ENCODE assay signal across 24 cellular contexts in genomic region chr1:177656598-177656997, GRCh38.
A peak's percentile ranks its signal among the peaks of the same experiment; 100 is the strongest.
DNase-seq lines count a peak whose midpoint lies in the region; ATAC-seq, FAIRE-seq and TF ChIP-seq lines count a peak whose summit lies in the region.
"Had no signal": no experiment of that assay in that cellular context is flagged by ENCODE, and none has a peak within 500 bp of the region (broad histone marks: within the 10 kb centered on the region; RNA-seq: fewer than 3 reads in every experiment).

No MANE protein-coding gene starts in this region.

- no peak overlapping the region for H3K4me2 ChIP-seq in HepG2 (ENCODE audit: low read depth, low read length)
- H3K4me2 ChIP-seq: A549, BLaER1 had no signal

- TF ChIP-seq RAD21 in liver (IDR thresholded peaks at IDR 0.05): no peak
- no peak for TF ChIP-seq RAD21 in HepG2 (CRISPR knock-in tag; IDR thresholded peaks at IDR 0.05)

- no peak overlapping the region for H3K4me3 ChIP-seq in liver (ENCODE audit: low read depth in 1 of 3, low read length in 3 of 3)
- H3K4me3 ChIP-seq in HepG2 (replicated peaks in 1 of 3; ENCODE audit: insufficient read depth in 1 of 3, low read depth in 2 of 3, low read length in 3 of 3): no peak overlapping the region
- H3K4me3 ChIP-seq: A549, BLaER1, GM12878 had no signal

- POLR2A ChIA-PET in HepG2 (lab: Yijun Ruan, JAX): no interaction called here

- H3K36me3 ChIP-seq in liver (ENCODE audit: control insufficient read depth in 4 of 4, insufficient read depth in 3 of 4, low read depth in 1 of 4, low read length in 3 of 4): no peaks in the 10 kb centered on the region
- no peaks in the 10 kb centered on the region for H3K36me3 ChIP-seq in HepG2 (replicated peaks in 1 of 2; ENCODE audit: control insufficient read depth in 1 of 2, insufficient read depth in 2 of 2, low read length in 2 of 2)
- H3K36me3 ChIP-seq: BE2C, BLaER1 had no signal

- CTCF ChIA-PET in HepG2 (lab: Yijun Ruan, JAX; ENCODE audit: low intra/inter-chr PET ratio, low total read pairs): no interaction called here

- DNase-seq in HepG2 (ENCODE audit: low spot score) (no peak), left lobe of liver (ENCODE audit: low spot score) (no peak), caudate nucleus (lab: John Stamatoyannopoulos, UW) (no peak)
- DNase-seq: BE2C; C1 segment of cervical spinal cord; CD4-positive, alpha-beta memory T cell; CD4-positive, CD25-positive, alpha-beta regulatory T cell; CD8-positive, alpha-beta memory T cell; COR-L47; DMS 273 treated with DMSO at 0.1 percent for 48 hours; DMS153; DMS53; DMS79; DND-41; EL; GDM1 had no signal

- H3K27ac ChIP-seq in liver (ENCODE audit: low read depth in 1 of 2, low read length in 2 of 2): no peak overlapping the region
- H3K27ac ChIP-seq in HepG2 (ENCODE audit: extremely low read length, insufficient read depth, low read length): no peak overlapping the region
- no peak overlapping the region for H3K27ac ChIP-seq in caudate nucleus (ENCODE audit: low read depth, low read length)
- H3K27ac ChIP-seq: 22Rv1, A549, BLaER1 had no signal

- no peak for TF ChIP-seq POLR2A in HepG2 (IDR thresholded peaks at IDR 0.05; ENCODE audit: insufficient read depth in 1 of 2, low read depth in 2 of 2, low read length in 2 of 2)

- no peaks in the 10 kb centered on the region for H3K27me3 ChIP-seq in liver (ENCODE audit: control insufficient read depth in 4 of 4, insufficient read depth in 4 of 4, low read length in 3 of 4)
- H3K27me3 ChIP-seq in HepG2 (ENCODE audit: control insufficient read depth in 1 of 2, insufficient read depth in 2 of 2, low read length in 2 of 2): no peaks in the 10 kb centered on the region
- H3K27me3 ChIP-seq: BE2C, BLaER1 had no signal

- TF ChIP-seq CTCF in liver (IDR thresholded peaks at IDR 0.05; ENCODE audit: low read depth, low read length, missing input control): no peak
- no peak for TF ChIP-seq CTCF in HepG2 (CRISPR knock-in tag; IDR thresholded peaks at IDR 0.05)

- H3K9me3 ChIP-seq in liver (ENCODE audit: control insufficient read depth in 4 of 4, low read length in 3 of 4): no peaks in the 10 kb centered on the region
- H3K9me3 ChIP-seq in HepG2 (ENCODE audit: low read length): no peaks in the 10 kb centered on the region
- H3K9me3 ChIP-seq: A549, BLaER1 had no signal

- in situ Hi-C loops in HepG2 (cut with HindIII; ENCODE audit: extremely low pct_ligation_motif_present, low pct_unique_long_range_greater_than_20kb): no loop called here

- H3K9ac ChIP-seq in liver (ENCODE audit: low read depth in 1 of 2, low read length in 2 of 2) (no peak overlapping the region), HepG2 (ENCODE audit: insufficient read depth, low read depth, low read length) (no peak overlapping the region)
- H3K9ac ChIP-seq: BLaER1 had no signal

- TF ChIP-seq EP300 in HepG2 (IDR thresholded peaks at IDR 0.05; ENCODE audit: low read depth in 2 of 2, low read length in 2 of 2): no peak
- no peak for TF ChIP-seq EP300 in HepG2 (CRISPR knock-in tag; IDR thresholded peaks at IDR 0.05; ENCODE audit: borderline replicate concordance)

- 60% methylated on average over 3 of the region's 3 CpGs for WGBS in liver
- 25% methylated on average over 3 of the region's 3 CpGs for WGBS in HepG2 (ENCODE audit: low lambda C conversion rate)

- intact Hi-C loops in HepG2 (cut with micrococcal nuclease; ENCODE audit: unreplicated experiment): no loop called here

- no peaks in the 10 kb centered on the region for H4K20me1 ChIP-seq in HepG2 (ENCODE audit: insufficient read depth, low read length)
- H4K20me1 ChIP-seq: BLaER1 had no signal

- H2AFZ ChIP-seq in HepG2 (ENCODE audit: low read length): no peak overlapping the region

- no TSS peak for BruUV-seq in HepG2 (replicated peaks; lab: Mats Ljungman, UMichigan)

- no peak for FAIRE-seq in HepG2 (lab: Jason Lieb, UNC)
- FAIRE-seq: A549, GM12878, GM12892, GM18507 had no signal

- H3K79me2 ChIP-seq in HepG2 (ENCODE audit: insufficient read depth, low read length): no peaks in the 10 kb centered on the region

- ATAC-seq in HepG2 (no peak), left lobe of liver (peak; percentile 92), HG03196 (IDR thresholded peaks at IDR 0.05; ENCODE audit: unreplicated experiment) (no peak)
- ATAC-seq: A549, GM12878 had no signal

- peaks cover 0 to 4% (median 1%) of the 10 kb centered on the region in 4 donors for H3K4me1 ChIP-seq in liver (ENCODE audit: control insufficient read depth in 4 of 4, insufficient read depth in 4 of 4, low read length in 3 of 4)
- H3K4me1 ChIP-seq in HepG2 (ENCODE audit: insufficient read depth, low read length): no peaks in the 10 kb centered on the region
- H3K4me1 ChIP-seq: A549, BE2C, BLaER1 had no signal

TF ChIP-seq in liver, 16 proteins besides CTCF, POLR2A, EP300 and RAD21 (continues in another document):
- TF ChIP-seq EGR1 (IDR thresholded peaks at IDR 0.05; ENCODE audit: low read depth in 2 of 2) (no peak), HNF4A (conservative IDR thresholded peaks at IDR 0.05) (peak; percentile 56 to 59), GABPA (IDR thresholded peaks at IDR 0.05 in 1 of 2, conservative IDR thresholded peaks at IDR 0.05 in 1 of 2) (no peak), HNF4G (IDR thresholded peaks at IDR 0.05) (no peak), FOXA1 (IDR thresholded peaks at IDR 0.05) (no peak), NR2F2 (IDR thresholded peaks at IDR 0.05) (no peak), SP1 (IDR thresholded peaks at IDR 0.05) (peak; percentile 19), RXRA (IDR thresholded peaks at IDR 0.05) (peak in 1 of 2 donors; percentile 34), JUND (IDR thresholded peaks at IDR 0.05) (peak in 1 of 2 donors; percentile 14)
- TF ChIP-seq, protein P1, sequence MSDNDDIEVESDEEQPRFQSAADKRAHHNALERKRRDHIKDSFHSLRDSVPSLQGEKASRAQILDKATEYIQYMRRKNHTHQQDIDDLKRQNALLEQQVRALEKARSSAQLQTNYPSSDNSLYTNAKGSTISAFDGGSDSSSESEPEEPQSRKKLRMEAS (IDR thresholded peaks at IDR 0.05): no peak
- TF ChIP-seq, protein P2, sequence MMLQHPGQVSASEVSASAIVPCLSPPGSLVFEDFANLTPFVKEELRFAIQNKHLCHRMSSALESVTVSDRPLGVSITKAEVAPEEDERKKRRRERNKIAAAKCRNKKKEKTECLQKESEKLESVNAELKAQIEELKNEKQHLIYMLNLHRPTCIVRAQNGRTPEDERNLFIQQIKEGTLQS (IDR thresholded peaks at IDR 0.05): no peak

TF ChIP-seq in HepG2, 621 proteins besides CTCF, POLR2A, EP300 and RAD21 (continues in another document):
- no peak for TF ChIP-seq ZNF33B (CRISPR knock-in tag; IDR thresholded peaks at IDR 0.05)
- TF ChIP-seq ZNF484 (CRISPR knock-in tag; IDR thresholded peaks at IDR 0.05; ENCODE audit: borderline replicate concordance, low read depth): no peak
- TF ChIP-seq ZNF143 (CRISPR knock-in tag; IDR thresholded peaks at IDR 0.05): no peak
- no peak for TF ChIP-seq RXRB (CRISPR knock-in tag; IDR thresholded peaks at IDR 0.05; ENCODE audit: borderline replicate concordance)
- TF ChIP-seq CENPBD1 (CRISPR knock-in tag; IDR thresholded peaks at IDR 0.05; ENCODE audit: borderline replicate concordance, low read depth): no peak
- TF ChIP-seq ZSCAN29 (CRISPR knock-in tag; conservative IDR thresholded peaks at IDR 0.05): no peak
- no peak for TF ChIP-seq ZNF597 (CRISPR knock-in tag; IDR thresholded peaks at IDR 0.05)
